In the genomic region with DNA sequence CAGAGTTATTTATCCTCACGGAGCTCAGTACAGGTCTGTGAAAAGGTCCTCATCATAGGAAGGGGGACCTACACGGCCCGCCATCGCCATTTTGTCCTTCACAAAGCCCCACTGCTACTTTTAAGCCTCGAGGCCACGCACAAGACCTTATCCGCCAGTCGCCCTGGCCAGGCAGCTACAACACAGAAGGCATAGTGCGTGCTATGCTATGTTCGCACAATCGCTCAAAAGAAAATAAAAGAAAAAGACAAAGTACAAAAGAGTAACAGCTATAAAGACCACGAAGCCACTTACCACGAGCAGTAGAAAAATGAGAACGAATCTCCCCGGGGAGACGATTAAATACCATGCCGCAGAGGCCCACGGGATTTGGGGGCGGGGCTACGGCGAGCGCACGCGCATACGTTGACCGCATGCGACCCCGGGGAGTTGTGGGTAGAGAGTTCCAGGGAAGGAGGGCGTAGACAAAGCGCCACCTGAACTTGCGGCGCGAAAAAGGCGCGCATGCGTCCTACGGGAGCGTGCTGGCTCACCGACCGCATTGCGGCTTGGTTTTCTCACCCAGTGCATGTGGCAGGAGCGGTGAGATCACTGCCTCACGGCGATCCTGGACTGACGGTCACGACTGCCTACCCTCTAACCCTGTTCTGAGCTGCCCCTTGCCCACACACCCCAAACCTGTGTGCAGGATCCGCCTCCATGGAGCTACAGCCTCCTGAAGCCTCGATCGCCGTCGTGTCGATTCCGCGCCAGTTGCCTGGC, we compare ENCODE assay signal across 1 cellular context.
TF ChIP-seq lines count a peak whose summit lies in the region.

No MANE protein-coding gene starts in this region.

TF ChIP-seq in GM12878, 131 proteins besides CTCF, POLR2A, EP300 and RAD21 (continues in another document):
- TF ChIP-seq NFYA (IDR thresholded peaks at IDR 0.05; ENCODE audit: borderline replicate concordance, low read depth, low read length) = no peak
- no peak for TF ChIP-seq NFXL1 (IDR thresholded peaks at IDR 0.05; ENCODE audit: borderline replicate concordance)
- no peak for TF ChIP-seq ZNF24 (IDR thresholded peaks at IDR 0.05)
- peak; percentile 82 for TF ChIP-seq CREB1 (IDR thresholded peaks at IDR 0.05; ENCODE audit: low read depth)
- peak; percentile 77; the same call in 1 of the 2 replicates for TF ChIP-seq TCF3 (IDR thresholded peaks at IDR 0.05; ENCODE audit: borderline replicate concordance, insufficient read depth, low read depth, low read length)
- no peak for TF ChIP-seq STAT3 (IDR thresholded peaks at IDR 0.05; ENCODE audit: low read depth, low read length)
- TF ChIP-seq, protein P1, sequence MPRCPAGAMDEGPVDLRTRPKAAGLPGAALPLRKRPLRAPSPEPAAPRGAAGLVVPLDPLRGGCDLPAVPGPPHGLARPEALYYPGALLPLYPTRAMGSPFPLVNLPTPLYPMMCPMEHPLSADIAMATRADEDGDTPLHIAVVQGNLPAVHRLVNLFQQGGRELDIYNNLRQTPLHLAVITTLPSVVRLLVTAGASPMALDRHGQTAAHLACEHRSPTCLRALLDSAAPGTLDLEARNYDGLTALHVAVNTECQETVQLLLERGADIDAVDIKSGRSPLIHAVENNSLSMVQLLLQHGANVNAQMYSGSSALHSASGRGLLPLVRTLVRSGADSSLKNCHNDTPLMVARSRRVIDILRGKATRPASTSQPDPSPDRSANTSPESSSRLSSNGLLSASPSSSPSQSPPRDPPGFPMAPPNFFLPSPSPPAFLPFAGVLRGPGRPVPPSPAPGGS (IDR thresholded peaks at IDR 0.05; ENCODE audit: borderline replicate concordance, insufficient read depth, low read depth, low read length, poor library complexity, severe bottlenecking) = peak; percentile 58
- peak; percentile 42; the same call in 1 of the 2 replicates for TF ChIP-seq FOXM1 (IDR thresholded peaks at IDR 0.05; ENCODE audit: low read depth, low read length)
- TF ChIP-seq CBX3 (IDR thresholded peaks at IDR 0.05; ENCODE audit: borderline replicate concordance, low read depth) = no peak
- peak; percentile 94 for TF ChIP-seq SMAD1 (IDR thresholded peaks at IDR 0.05; ENCODE audit: low read depth, partially characterized antibody)
- no peak for TF ChIP-seq ASH2L (IDR thresholded peaks at IDR 0.05; ENCODE audit: borderline replicate concordance, low read depth)
- peak; percentile 10 for TF ChIP-seq KLF5 (IDR thresholded peaks at IDR 0.05; ENCODE audit: partially characterized antibody)
- TF ChIP-seq POU2F2 (IDR thresholded peaks at IDR 0.05; ENCODE audit: borderline replicate concordance, low read depth, low read length) = peak; percentile 97
- no peak for TF ChIP-seq HDAC2 (IDR thresholded peaks at IDR 0.05)
- TF ChIP-seq RUNX3 (IDR thresholded peaks at IDR 0.05; ENCODE audit: low read length) = peak; percentile 95
- TF ChIP-seq, protein P2, sequence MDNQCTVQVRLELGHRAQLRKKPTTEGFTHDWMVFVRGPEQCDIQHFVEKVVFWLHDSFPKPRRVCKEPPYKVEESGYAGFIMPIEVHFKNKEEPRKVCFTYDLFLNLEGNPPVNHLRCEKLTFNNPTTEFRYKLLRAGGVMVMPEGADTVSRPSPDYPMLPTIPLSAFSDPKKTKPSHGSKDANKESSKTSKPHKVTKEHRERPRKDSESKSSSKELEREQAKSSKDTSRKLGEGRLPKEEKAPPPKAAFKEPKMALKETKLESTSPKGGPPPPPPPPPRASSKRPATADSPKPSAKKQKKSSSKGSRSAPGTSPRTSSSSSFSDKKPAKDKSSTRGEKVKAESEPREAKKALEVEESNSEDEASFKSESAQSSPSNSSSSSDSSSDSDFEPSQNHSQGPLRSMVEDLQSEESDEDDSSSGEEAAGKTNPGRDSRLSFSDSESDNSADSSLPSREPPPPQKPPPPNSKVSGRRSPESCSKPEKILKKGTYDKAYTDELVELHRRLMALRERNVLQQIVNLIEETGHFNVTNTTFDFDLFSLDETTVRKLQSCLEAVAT (IDR thresholded peaks at IDR 0.05) = peak; percentile 94
- TF ChIP-seq STAT1 (conservative IDR thresholded peaks at IDR 0.05) = peak; percentile 86; the same call in 1 of the 2 replicates
- no peak for TF ChIP-seq CHD4 (IDR thresholded peaks at IDR 0.05)
- peak; percentile 92 for TF ChIP-seq SP1 (IDR thresholded peaks at IDR 0.05; ENCODE audit: low read depth, low read length)
- TF ChIP-seq PAX5 (IDR thresholded peaks at IDR 0.05; ENCODE audit: borderline replicate concordance, low read depth, low read length) = peak; percentile 78
- peak in 1 of 2 experiments; percentile 20; a peak in 1 of 3 replicates for TF ChIP-seq EGR1 (IDR thresholded peaks at IDR 0.05; ENCODE audit: borderline replicate concordance in 1 of 2, low read depth in 2 of 2, low read length in 2 of 2)
- TF ChIP-seq, protein P3, sequence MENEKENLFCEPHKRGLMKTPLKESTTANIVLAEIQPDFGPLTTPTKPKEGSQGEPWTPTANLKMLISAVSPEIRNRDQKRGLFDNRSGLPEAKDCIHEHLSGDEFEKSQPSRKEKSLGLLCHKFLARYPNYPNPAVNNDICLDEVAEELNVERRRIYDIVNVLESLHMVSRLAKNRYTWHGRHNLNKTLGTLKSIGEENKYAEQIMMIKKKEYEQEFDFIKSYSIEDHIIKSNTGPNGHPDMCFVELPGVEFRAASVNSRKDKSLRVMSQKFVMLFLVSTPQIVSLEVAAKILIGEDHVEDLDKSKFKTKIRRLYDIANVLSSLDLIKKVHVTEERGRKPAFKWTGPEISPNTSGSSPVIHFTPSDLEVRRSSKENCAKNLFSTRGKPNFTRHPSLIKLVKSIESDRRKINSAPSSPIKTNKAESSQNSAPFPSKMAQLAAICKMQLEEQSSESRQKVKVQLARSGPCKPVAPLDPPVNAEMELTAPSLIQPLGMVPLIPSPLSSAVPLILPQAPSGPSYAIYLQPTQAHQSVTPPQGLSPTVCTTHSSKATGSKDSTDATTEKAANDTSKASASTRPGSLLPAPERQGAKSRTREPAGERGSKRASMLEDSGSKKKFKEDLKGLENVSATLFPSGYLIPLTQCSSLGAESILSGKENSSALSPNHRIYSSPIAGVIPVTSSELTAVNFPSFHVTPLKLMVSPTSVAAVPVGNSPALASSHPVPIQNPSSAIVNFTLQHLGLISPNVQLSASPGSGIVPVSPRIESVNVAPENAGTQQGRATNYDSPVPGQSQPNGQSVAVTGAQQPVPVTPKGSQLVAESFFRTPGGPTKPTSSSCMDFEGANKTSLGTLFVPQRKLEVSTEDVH (IDR thresholded peaks at IDR 0.05; ENCODE audit: low read depth, partially characterized antibody) = no peak
- TF ChIP-seq, protein P4, sequence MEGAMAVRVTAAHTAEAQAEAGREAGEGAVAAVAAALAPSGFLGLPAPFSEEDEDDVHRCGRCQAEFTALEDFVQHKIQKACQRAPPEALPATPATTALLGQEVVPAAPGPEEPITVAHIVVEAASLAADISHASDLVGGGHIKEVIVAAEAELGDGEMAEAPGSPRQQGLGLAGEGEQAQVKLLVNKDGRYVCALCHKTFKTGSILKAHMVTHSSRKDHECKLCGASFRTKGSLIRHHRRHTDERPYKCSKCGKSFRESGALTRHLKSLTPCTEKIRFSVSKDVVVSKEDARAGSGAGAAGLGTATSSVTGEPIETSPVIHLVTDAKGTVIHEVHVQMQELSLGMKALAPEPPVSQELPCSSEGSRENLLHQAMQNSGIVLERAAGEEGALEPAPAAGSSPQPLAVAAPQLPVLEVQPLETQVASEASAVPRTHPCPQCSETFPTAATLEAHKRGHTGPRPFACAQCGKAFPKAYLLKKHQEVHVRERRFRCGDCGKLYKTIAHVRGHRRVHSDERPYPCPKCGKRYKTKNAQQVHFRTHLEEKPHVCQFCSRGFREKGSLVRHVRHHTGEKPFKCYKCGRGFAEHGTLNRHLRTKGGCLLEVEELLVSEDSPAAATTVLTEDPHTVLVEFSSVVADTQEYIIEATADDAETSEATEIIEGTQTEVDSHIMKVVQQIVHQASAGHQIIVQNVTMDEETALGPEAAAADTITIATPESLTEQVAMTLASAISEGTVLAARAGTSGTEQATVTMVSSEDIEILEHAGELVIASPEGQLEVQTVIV (IDR thresholded peaks at IDR 0.05; ENCODE audit: borderline replicate concordance, partially characterized antibody) = no peak
- peak in 1 of 2 experiments; percentile 93 for TF ChIP-seq BHLHE40 (IDR thresholded peaks at IDR 0.05; ENCODE audit: borderline replicate concordance in 1 of 2, low read depth in 2 of 2, low read length in 1 of 2)
- peak; percentile 88 for TF ChIP-seq MXI1 (IDR thresholded peaks at IDR 0.05; ENCODE audit: low read depth, low read length)
- peak; percentile 44; the same call in 1 of the 2 replicates for TF ChIP-seq FOXK2 (IDR thresholded peaks at IDR 0.05)
- peak; percentile 58; the same call in 1 of the 2 replicates for TF ChIP-seq NR2F1 (conservative IDR thresholded peaks at IDR 0.05)
- TF ChIP-seq, protein P5, sequence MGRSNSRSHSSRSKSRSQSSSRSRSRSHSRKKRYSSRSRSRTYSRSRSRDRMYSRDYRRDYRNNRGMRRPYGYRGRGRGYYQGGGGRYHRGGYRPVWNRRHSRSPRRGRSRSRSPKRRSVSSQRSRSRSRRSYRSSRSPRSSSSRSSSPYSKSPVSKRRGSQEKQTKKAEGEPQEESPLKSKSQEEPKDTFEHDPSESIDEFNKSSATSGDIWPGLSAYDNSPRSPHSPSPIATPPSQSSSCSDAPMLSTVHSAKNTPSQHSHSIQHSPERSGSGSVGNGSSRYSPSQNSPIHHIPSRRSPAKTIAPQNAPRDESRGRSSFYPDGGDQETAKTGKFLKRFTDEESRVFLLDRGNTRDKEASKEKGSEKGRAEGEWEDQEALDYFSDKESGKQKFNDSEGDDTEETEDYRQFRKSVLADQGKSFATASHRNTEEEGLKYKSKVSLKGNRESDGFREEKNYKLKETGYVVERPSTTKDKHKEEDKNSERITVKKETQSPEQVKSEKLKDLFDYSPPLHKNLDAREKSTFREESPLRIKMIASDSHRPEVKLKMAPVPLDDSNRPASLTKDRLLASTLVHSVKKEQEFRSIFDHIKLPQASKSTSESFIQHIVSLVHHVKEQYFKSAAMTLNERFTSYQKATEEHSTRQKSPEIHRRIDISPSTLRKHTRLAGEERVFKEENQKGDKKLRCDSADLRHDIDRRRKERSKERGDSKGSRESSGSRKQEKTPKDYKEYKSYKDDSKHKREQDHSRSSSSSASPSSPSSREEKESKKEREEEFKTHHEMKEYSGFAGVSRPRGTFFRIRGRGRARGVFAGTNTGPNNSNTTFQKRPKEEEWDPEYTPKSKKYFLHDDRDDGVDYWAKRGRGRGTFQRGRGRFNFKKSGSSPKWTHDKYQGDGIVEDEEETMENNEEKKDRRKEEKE (IDR thresholded peaks at IDR 0.05) = no peak
- TF ChIP-seq GATAD2B (conservative IDR thresholded peaks at IDR 0.05; ENCODE audit: low read depth) = peak; percentile 83
- TF ChIP-seq, protein P6, sequence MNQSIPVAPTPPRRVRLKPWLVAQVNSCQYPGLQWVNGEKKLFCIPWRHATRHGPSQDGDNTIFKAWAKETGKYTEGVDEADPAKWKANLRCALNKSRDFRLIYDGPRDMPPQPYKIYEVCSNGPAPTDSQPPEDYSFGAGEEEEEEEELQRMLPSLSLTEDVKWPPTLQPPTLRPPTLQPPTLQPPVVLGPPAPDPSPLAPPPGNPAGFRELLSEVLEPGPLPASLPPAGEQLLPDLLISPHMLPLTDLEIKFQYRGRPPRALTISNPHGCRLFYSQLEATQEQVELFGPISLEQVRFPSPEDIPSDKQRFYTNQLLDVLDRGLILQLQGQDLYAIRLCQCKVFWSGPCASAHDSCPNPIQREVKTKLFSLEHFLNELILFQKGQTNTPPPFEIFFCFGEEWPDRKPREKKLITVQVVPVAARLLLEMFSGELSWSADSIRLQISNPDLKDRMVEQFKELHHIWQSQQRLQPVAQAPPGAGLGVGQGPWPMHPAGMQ (IDR thresholded peaks at IDR 0.05; ENCODE audit: borderline replicate concordance) = peak; percentile 34; the same call in 1 of the 2 replicates
- peak; percentile 65; the same call in 1 of the 2 replicates for TF ChIP-seq IRF4 (IDR thresholded peaks at IDR 0.05; ENCODE audit: low read depth, low read length)
- TF ChIP-seq, protein P7, sequence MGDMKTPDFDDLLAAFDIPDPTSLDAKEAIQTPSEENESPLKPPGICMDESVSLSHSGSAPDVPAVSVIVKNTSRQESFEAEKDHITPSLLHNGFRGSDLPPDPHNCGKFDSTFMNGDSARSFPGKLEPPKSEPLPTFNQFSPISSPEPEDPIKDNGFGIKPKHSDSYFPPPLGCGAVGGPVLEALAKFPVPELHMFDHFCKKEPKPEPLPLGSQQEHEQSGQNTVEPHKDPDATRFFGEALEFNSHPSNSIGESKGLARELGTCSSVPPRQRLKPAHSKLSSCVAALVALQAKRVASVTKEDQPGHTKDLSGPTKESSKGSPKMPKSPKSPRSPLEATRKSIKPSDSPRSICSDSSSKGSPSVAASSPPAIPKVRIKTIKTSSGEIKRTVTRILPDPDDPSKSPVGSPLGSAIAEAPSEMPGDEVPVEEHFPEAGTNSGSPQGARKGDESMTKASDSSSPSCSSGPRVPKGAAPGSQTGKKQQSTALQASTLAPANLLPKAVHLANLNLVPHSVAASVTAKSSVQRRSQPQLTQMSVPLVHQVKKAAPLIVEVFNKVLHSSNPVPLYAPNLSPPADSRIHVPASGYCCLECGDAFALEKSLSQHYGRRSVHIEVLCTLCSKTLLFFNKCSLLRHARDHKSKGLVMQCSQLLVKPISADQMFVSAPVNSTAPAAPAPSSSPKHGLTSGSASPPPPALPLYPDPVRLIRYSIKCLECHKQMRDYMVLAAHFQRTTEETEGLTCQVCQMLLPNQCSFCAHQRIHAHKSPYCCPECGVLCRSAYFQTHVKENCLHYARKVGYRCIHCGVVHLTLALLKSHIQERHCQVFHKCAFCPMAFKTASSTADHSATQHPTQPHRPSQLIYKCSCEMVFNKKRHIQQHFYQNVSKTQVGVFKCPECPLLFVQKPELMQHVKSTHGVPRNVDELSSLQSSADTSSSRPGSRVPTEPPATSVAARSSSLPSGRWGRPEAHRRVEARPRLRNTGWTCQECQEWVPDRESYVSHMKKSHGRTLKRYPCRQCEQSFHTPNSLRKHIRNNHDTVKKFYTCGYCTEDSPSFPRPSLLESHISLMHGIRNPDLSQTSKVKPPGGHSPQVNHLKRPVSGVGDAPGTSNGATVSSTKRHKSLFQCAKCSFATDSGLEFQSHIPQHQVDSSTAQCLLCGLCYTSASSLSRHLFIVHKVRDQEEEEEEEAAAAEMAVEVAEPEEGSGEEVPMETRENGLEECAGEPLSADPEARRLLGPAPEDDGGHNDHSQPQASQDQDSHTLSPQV (IDR thresholded peaks at IDR 0.05) = no peak
- TF ChIP-seq HCFC1 (IDR thresholded peaks at IDR 0.05; ENCODE audit: low read length) = peak; percentile 50; the same call in 1 of the 2 replicates
- no peak; the same call in 1 of the 2 replicates for TF ChIP-seq SMARCA5 (IDR thresholded peaks at IDR 0.05)
- no peak for TF ChIP-seq RFX5 (IDR thresholded peaks at IDR 0.05; ENCODE audit: low read depth, low read length)
- TF ChIP-seq IKZF1 (conservative IDR thresholded peaks at IDR 0.05) = peak; percentile 90
- TF ChIP-seq, protein P8, sequence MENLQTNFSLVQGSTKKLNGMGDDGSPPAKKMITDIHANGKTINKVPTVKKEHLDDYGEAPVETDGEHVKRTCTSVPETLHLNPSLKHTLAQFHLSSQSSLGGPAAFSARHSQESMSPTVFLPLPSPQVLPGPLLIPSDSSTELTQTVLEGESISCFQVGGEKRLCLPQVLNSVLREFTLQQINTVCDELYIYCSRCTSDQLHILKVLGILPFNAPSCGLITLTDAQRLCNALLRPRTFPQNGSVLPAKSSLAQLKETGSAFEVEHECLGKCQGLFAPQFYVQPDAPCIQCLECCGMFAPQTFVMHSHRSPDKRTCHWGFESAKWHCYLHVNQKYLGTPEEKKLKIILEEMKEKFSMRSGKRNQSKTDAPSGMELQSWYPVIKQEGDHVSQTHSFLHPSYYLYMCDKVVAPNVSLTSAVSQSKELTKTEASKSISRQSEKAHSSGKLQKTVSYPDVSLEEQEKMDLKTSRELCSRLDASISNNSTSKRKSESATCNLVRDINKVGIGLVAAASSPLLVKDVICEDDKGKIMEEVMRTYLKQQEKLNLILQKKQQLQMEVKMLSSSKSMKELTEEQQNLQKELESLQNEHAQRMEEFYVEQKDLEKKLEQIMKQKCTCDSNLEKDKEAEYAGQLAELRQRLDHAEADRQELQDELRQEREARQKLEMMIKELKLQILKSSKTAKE (IDR thresholded peaks at IDR 0.05; ENCODE audit: low read depth, poor library complexity, severe bottlenecking) = no peak
